ENCODE assay signal across 8 cellular contexts in the genomic region with DNA sequence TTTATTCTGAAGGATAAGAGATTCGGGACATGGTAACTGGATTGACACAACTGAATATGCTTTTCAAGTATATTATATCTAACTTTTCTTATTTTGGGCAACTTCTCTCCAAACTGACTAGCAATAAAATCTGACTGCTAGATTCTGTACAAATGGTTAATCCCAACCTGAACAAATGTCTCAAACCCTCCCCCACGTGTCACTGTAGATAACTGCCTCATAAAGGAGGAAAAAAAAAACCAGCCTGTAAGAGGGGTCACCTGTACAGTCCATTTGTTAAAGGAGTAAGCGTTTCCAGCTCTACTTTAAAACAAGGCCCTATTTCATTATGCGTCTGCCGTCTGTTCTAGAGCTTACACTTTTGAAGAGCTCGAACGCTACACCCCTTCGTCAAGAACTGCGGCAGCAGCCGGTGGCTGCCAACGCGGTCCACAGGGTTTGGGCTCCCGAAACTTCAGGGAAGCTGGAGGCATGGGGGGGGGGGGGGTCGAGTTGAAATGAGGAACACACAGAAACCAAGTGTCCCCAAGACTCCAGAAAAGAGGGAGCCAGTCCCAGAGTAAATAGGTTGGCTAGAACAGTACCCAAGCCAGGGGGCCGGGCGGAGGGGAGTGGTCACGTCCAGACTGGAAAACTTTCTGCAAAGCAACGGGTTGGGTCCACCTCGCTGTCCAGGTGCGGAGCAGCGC. TPM values are rescaled to one million over a fixed set of nuclear protein-coding genes. Genes with fewer than 3 reads are reported as not detected.
DNase-seq lines count a peak whose midpoint lies in the region; ATAC-seq and TF ChIP-seq lines count a peak whose summit lies in the region.

No MANE protein-coding gene starts in this region.

- no peaks in the 10 kb centered on the region for H3K9me3 Mint-ChIP-seq in activated naive CD4-positive, alpha-beta T cell treated with anti-CD3 and anti-CD28 coated beads for 36 hours
- no peaks in the 10 kb centered on the region for H3K9me3 Mint-ChIP-seq in MCF 10A (ENCODE audit: unreplicated experiment)
- no peaks in the 10 kb centered on the region for H3K9me3 Mint-ChIP-seq in stimulated activated naive CD8-positive, alpha-beta T cell treated with anti-CD3 and anti-CD28 coated beads, Interleukin-15, amount 100 ng/mL, for 72 hours

- H3K36me3 Mint-ChIP-seq in activated naive CD4-positive, alpha-beta T cell treated with anti-CD3 and anti-CD28 coated beads for 36 hours (ENCODE audit: low read depth), result peaks cover 13% of the 10 kb centered on the region
- peaks cover 6% of the 10 kb centered on the region for H3K36me3 Mint-ChIP-seq in MCF 10A (ENCODE audit: insufficient read depth, unreplicated experiment)

- no peaks in the 10 kb centered on the region for H3K36me3 ChIP-seq in kidney epithelial cell (ENCODE audit: control insufficient read depth, insufficient read depth, low read length)

- H3K4me3 ChIP-seq in kidney epithelial cell (ENCODE audit: low read depth, low read length), result peak overlapping the region; percentile 89

- H3K4me1 Mint-ChIP-seq in activated naive CD4-positive, alpha-beta T cell treated with anti-CD3 and anti-CD28 coated beads for 36 hours (ENCODE audit: low read depth), result peaks cover 61% of the 10 kb centered on the region
- peaks cover 42% of the 10 kb centered on the region for H3K4me1 Mint-ChIP-seq in MCF 10A (ENCODE audit: insufficient read depth, unreplicated experiment)
- peaks cover 62% of the 10 kb centered on the region for H3K4me1 Mint-ChIP-seq in stimulated activated naive CD8-positive, alpha-beta T cell treated with anti-CD3 and anti-CD28 coated beads, Interleukin-15, amount 100 ng/mL, for 72 hours

- CTCF ChIA-PET in activated naive CD4-positive, alpha-beta T cell treated with anti-CD3 and anti-CD28 coated beads for 36 hours (lab: Charles Lee), result interaction anchor here (1.3 to 1.4 kb wide), 2 partner anchors 82 to 180 kb away, joined by 3 to 4 read pairs; no protein-coding TSS in a partner anchor
- CTCF ChIA-PET in MCF 10A (lab: Yijun Ruan, JAX), result interaction anchor here (0.6 to 2.9 kb wide), 6 partner anchors 12 to 967 kb away, joined by 3 to 10 read pairs (median 4); no protein-coding TSS in a partner anchor

- intact Hi-C loops in activated naive CD4-positive, alpha-beta T cell treated with anti-CD3 and anti-CD28 coated beads for 36 hours (cut with micrococcal nuclease), result loop anchor here (1.0 to 5.0 kb wide), 8 partner anchors 17 to 964 kb away; a partner anchor contains a TSS
- intact Hi-C loops in MCF 10A (cut with micrococcal nuclease), result loop anchor here (5.0 kb wide), 1 partner anchor 101 kb away; no protein-coding TSS in a partner anchor

- H3K27me3 ChIP-seq in kidney epithelial cell (ENCODE audit: control insufficient read depth, insufficient read depth, low read length), result no peaks in the 10 kb centered on the region

- TF ChIP-seq CTCF in MCF 10A (IDR thresholded peaks at IDR 0.05; ENCODE audit: unreplicated experiment), result no peak
- TF ChIP-seq CTCF in kidney epithelial cell (IDR thresholded peaks at IDR 0.05; ENCODE audit: insufficient read depth, low read length, poor library complexity, severe bottlenecking), result no peak

- H3K27ac Mint-ChIP-seq in activated naive CD4-positive, alpha-beta T cell treated with anti-CD3 and anti-CD28 coated beads for 36 hours, result peak overlapping the region; percentile 87
- peak overlapping the region; percentile 79 for H3K27ac Mint-ChIP-seq in MCF 10A (ENCODE audit: low read depth, unreplicated experiment)
- H3K27ac Mint-ChIP-seq in stimulated activated naive CD8-positive, alpha-beta T cell treated with anti-CD3 and anti-CD28 coated beads, Interleukin-15, amount 100 ng/mL, for 72 hours, result peak overlapping the region; percentile 96 to 98

- no peak for DNase-seq in activated naive CD4-positive, alpha-beta T cell treated with anti-CD3 and anti-CD28 coated beads for 36 hours
- no peak for DNase-seq in activated naive CD4-positive, alpha-beta T cell treated with Interleukin-2 at 50 U/mL for 16 hours
- DNase-seq in NCI-H2107 treated with DMSO at 0.1 percent for 48 hours (lab: John Stamatoyannopoulos, UW; ENCODE audit: unreplicated experiment) (peak; percentile 50), MCF 10A (ENCODE audit: unreplicated experiment) (no peak), kidney epithelial cell (ENCODE audit: low read depth) (no peak), NK-92 (lab: John Stamatoyannopoulos, UW; ENCODE audit: unreplicated experiment) (no peak)
- no peak for DNase-seq in stimulated activated naive CD8-positive, alpha-beta T cell treated with anti-CD3 and anti-CD28 coated beads, Interleukin-15, amount 100 ng/mL, for 72 hours

- H3K27me3 Mint-ChIP-seq in activated naive CD4-positive, alpha-beta T cell treated with anti-CD3 and anti-CD28 coated beads for 36 hours (ENCODE audit: low read depth), result no peaks in the 10 kb centered on the region
- no peaks in the 10 kb centered on the region for H3K27me3 Mint-ChIP-seq in MCF 10A (ENCODE audit: insufficient read depth, unreplicated experiment)
- no peaks in the 10 kb centered on the region for H3K27me3 Mint-ChIP-seq in stimulated activated naive CD8-positive, alpha-beta T cell treated with anti-CD3 and anti-CD28 coated beads, Interleukin-15, amount 100 ng/mL, for 72 hours

- no TSS peak for BruUV-seq in MCF 10A (replicated peaks; lab: Mats Ljungman, UMichigan)

- POLR2A ChIA-PET in MCF 10A (lab: Yijun Ruan, JAX), result interaction anchor here (0.6 to 3.5 kb wide), 22 partner anchors 10 to 394 kb away, joined by 3 to 47 read pairs (median 6); a partner anchor contains a TSS

- peak overlapping the region; percentile 82 for H3K4me3 Mint-ChIP-seq in activated naive CD4-positive, alpha-beta T cell treated with anti-CD3 and anti-CD28 coated beads for 36 hours
- peak overlapping the region; percentile 75 for H3K4me3 Mint-ChIP-seq in MCF 10A (ENCODE audit: unreplicated experiment)
- H3K4me3 Mint-ChIP-seq in stimulated activated naive CD8-positive, alpha-beta T cell treated with anti-CD3 and anti-CD28 coated beads, Interleukin-15, amount 100 ng/mL, for 72 hours, result peak overlapping the region; percentile 90 to 96

- ATAC-seq in HG02884 (IDR thresholded peaks at IDR 0.05; ENCODE audit: unreplicated experiment), result peak; percentile 51
- peak; percentile 73 for ATAC-seq in stimulated activated naive CD8-positive, alpha-beta T cell treated with anti-CD3 and anti-CD28 coated beads, Interleukin-15, amount 100 ng/mL, for 72 hours

RNA-seq across cellular contexts. Expression of a gene that starts 0.5 kb away (rescaled TPM):
- total RNA-seq in activated naive CD4-positive, alpha-beta T cell treated with anti-CD3 and anti-CD28 coated beads for 36 hours, result 10 to 100 TPM; 52.0 to 62.8 TPM
- total RNA-seq in MCF 10A (2022) (40.3 and 40.9 TPM in 2 replicates), kidney epithelial cell (34.0 and 37.1 TPM in 2 replicates)

RNA-seq across cellular contexts. Expression of a gene that starts 0.6 kb away (rescaled TPM):
- 10 to 100 TPM; 10.8 to 12.3 TPM for total RNA-seq in activated naive CD4-positive, alpha-beta T cell treated with anti-CD3 and anti-CD28 coated beads for 36 hours
- total RNA-seq in MCF 10A (2022) (14.5 and 16.3 TPM in 2 replicates), kidney epithelial cell (16.4 and 19.6 TPM in 2 replicates)

RNA-seq across cellular contexts. Expression of a gene that starts 16.8 kb away (rescaled TPM):
- 10 to 100 TPM; 18.9 to 21.0 TPM for total RNA-seq in activated naive CD4-positive, alpha-beta T cell treated with anti-CD3 and anti-CD28 coated beads for 36 hours
- total RNA-seq in MCF 10A (2022), result 61.5 and 73.4 TPM in 2 replicates
- total RNA-seq in kidney epithelial cell, result 62.2 and 64.3 TPM in 2 replicates
